ENCODE assay signal across 18 cellular contexts in the genomic region with DNA sequence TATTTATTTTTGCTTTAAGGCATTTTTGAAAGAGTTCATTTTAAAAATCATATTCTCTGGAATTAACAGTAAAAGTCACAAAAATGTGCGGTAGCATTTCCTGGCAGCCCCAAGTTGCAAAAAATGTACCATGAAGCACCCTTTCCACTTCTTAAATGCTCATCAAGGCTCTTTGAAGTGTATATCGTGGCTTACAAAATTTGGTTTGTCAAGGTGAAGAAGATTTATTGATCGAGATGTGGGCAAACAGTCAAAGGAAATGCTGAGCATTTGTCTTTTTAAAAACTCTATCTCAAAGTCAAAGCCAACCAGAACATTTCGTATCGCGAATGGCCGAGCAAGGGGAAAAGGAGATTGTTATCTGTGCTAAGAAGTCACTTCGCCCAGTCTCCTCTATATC.
DNase-seq lines count a peak whose midpoint lies in the region; ATAC-seq and TF ChIP-seq lines count a peak whose summit lies in the region.
"Had no signal": no experiment of that assay in that cellular context is flagged by ENCODE, and none has a peak within 500 bp of the region (broad histone marks: within the 10 kb centered on the region; RNA-seq: fewer than 3 reads in every experiment).

No MANE protein-coding gene starts in this region.

- H3K79me2 ChIP-seq in PC-3 (ENCODE audit: low read length) = no peaks in the 10 kb centered on the region

- H3K9ac ChIP-seq in PC-3 (ENCODE audit: low read length) (no peak overlapping the region), skeletal muscle satellite cell (ENCODE audit: low read depth, low read length) (no peak overlapping the region)
- H3K9ac ChIP-seq: KMS-11 had no signal

- no peak for ATAC-seq in activated naive CD8-positive, alpha-beta T cell treated with anti-CD3 and anti-CD28 coated beads, Interleukin-2, amount 10 ng/mL, durations not matched to agents 7 days and 5 days (ENCODE audit: low read depth)
- no peak for ATAC-seq in activated naive CD8-positive, alpha-beta T cell treated with anti-CD3 and anti-CD28 coated beads, Interleukin-2, amount 50 U/mL, for 24 hours
- ATAC-seq in PC-3 = no peak
- ATAC-seq in CD4-positive, alpha-beta T cell (ENCODE audit: poor library complexity) = no peak
- ATAC-seq: Right ventricle myocardium inferior had no signal

- H3K4me1 ChIP-seq in PC-3 (ENCODE audit: insufficient read depth, low read length) (peaks cover 28% of the 10 kb centered on the region), skeletal muscle satellite cell (ENCODE audit: control insufficient read depth, insufficient read depth, low read length) (peaks cover 11% of the 10 kb centered on the region)
- H3K4me1 ChIP-seq: HAP-1 had no signal

- 0 out of 2 replicates have a peak overlapping the region, but pooled peaks have one; percentile 2 for H3K4me2 ChIP-seq in PC-3 (ENCODE audit: low read length)
- H3K4me2 ChIP-seq in skeletal muscle satellite cell (ENCODE audit: low read length) = peak overlapping the region; percentile 15
- H3K4me2 ChIP-seq: KMS-11 had no signal

- CTCF ChIA-PET in PC-3 (lab: Charles Lee) = no interaction called here
- CTCF ChIA-PET in CD4-positive, alpha-beta T cell (lab: Charles Lee) = no interaction called here

- peak overlapping the region; percentile 35 for H3K27ac ChIP-seq in PC-3 (ENCODE audit: low read length)
- H3K27ac ChIP-seq in CD4-positive, alpha-beta T cell (ENCODE audit: low read depth, low read length) = no peak overlapping the region
- H3K27ac ChIP-seq: 22Rv1, KMS-11 had no signal

- no peaks in the 10 kb centered on the region for H3K9me2 ChIP-seq in PC-3 (replicated peaks; ENCODE audit: low read length)

- peak overlapping the region; percentile 17 for H3K4me3 Mint-ChIP-seq in activated naive CD8-positive, alpha-beta T cell treated with anti-CD3 and anti-CD28 coated beads, Interleukin-2, amount 10 ng/mL, durations not matched to agents 7 days and 5 days
- H3K4me3 Mint-ChIP-seq in activated naive CD8-positive, alpha-beta T cell treated with anti-CD3 and anti-CD28 coated beads, Interleukin-2, amount 50 U/mL, for 24 hours = no peak overlapping the region
- H3K4me3 Mint-ChIP-seq in CD4-positive, alpha-beta T cell = no peak overlapping the region

- DNase-seq in NCI-H526 (lab: John Stamatoyannopoulos, UW) (peak; percentile 39 to 46), NCI-H526 treated with DMSO at 0.1 percent for 48 hours (lab: John Stamatoyannopoulos, UW) (no peak), PC-3 (no peak), 8988T (no peak)
- DNase-seq in activated naive CD8-positive, alpha-beta T cell treated with anti-CD3 and anti-CD28 coated beads, Interleukin-2, amount 10 ng/mL, durations not matched to agents 7 days and 5 days = no peak
- DNase-seq in activated naive CD8-positive, alpha-beta T cell treated with anti-CD3 and anti-CD28 coated beads, Interleukin-2, amount 50 U/mL, for 24 hours = no peak
- DNase-seq in CD4-positive, alpha-beta T cell = no peak
- DNase-seq: GDM1, NCI-H1092, NCI-H1436 treated with DMSO at 0.1 percent for 48 hours, NCI-H2081 treated with DMSO at 0.1 percent for 48 hours, NCI-H446 treated with DMSO at 0.1 percent for 48 hours had no signal

- peaks cover 8% of the 10 kb centered on the region for H3K4me1 Mint-ChIP-seq in activated naive CD8-positive, alpha-beta T cell treated with anti-CD3 and anti-CD28 coated beads, Interleukin-2, amount 10 ng/mL, durations not matched to agents 7 days and 5 days
- peaks cover 2% of the 10 kb centered on the region for H3K4me1 Mint-ChIP-seq in activated naive CD8-positive, alpha-beta T cell treated with anti-CD3 and anti-CD28 coated beads, Interleukin-2, amount 50 U/mL, for 24 hours
- H3K4me1 Mint-ChIP-seq in CD4-positive, alpha-beta T cell (ENCODE audit: low read depth) = no peaks in the 10 kb centered on the region

- intact Hi-C loops in PC-3 (cut with micrococcal nuclease) = loop anchor here (1.0 kb wide), 1 partner anchor 165 kb away; no protein-coding TSS in a partner anchor
- intact Hi-C loops in CD4-positive, alpha-beta T cell (cut with DNase I, micrococcal nuclease) = no loop called here

- H3K9me3 ChIP-seq in PC-3 (ENCODE audit: low read length) (no peaks in the 10 kb centered on the region), skeletal muscle satellite cell (replicated peaks; ENCODE audit: low read length) (no peaks in the 10 kb centered on the region)
- no peaks in the 10 kb centered on the region for H3K9me3 ChIP-seq in CD4-positive, alpha-beta T cell (ENCODE audit: control insufficient read depth, low read length)
- H3K9me3 ChIP-seq: HAP-1 had no signal

- no peaks in the 10 kb centered on the region for H4K20me1 ChIP-seq in PC-3 (ENCODE audit: low read length)

- H3K4me3 ChIP-seq in PC-3 (ENCODE audit: low read length) = no peak overlapping the region
- H3K4me3 ChIP-seq in skeletal muscle satellite cell (ENCODE audit: low read length) = no peak overlapping the region
- H3K4me3 ChIP-seq: HAP-1, MG63 had no signal

- POLR2A ChIA-PET in activated naive CD8-positive, alpha-beta T cell treated with anti-CD3 and anti-CD28 coated beads, Interleukin-2, amount 10 ng/mL, durations not matched to agents 7 days and 5 days (lab: Charles Lee) = no interaction called here
- POLR2A ChIA-PET in PC-3 (lab: Charles Lee; ENCODE audit: unreplicated experiment) = no interaction called here
- POLR2A ChIA-PET in CD4-positive, alpha-beta T cell (lab: Charles Lee) = no interaction called here

- H3K9me3 Mint-ChIP-seq in activated naive CD8-positive, alpha-beta T cell treated with anti-CD3 and anti-CD28 coated beads, Interleukin-2, amount 10 ng/mL, durations not matched to agents 7 days and 5 days = peaks cover 2% of the 10 kb centered on the region
- H3K9me3 Mint-ChIP-seq in activated naive CD8-positive, alpha-beta T cell treated with anti-CD3 and anti-CD28 coated beads, Interleukin-2, amount 50 U/mL, for 24 hours = peaks cover 8% of the 10 kb centered on the region
- H3K9me3 Mint-ChIP-seq in CD4-positive, alpha-beta T cell = peaks cover 5% of the 10 kb centered on the region

- no peak overlapping the region for H2AFZ ChIP-seq in PC-3 (ENCODE audit: low read length)

- no peaks in the 10 kb centered on the region for H3K27me3 ChIP-seq in PC-3 (ENCODE audit: low read length)
- no peaks in the 10 kb centered on the region for H3K27me3 ChIP-seq in skeletal muscle satellite cell (ENCODE audit: control insufficient read depth, insufficient read depth, low read length)
- H3K27me3 ChIP-seq in CD4-positive, alpha-beta T cell (ENCODE audit: control insufficient read depth, insufficient read depth, low read length) = no peaks in the 10 kb centered on the region
- H3K27me3 ChIP-seq: MG63 had no signal

- H3K36me3 Mint-ChIP-seq in activated naive CD8-positive, alpha-beta T cell treated with anti-CD3 and anti-CD28 coated beads, Interleukin-2, amount 10 ng/mL, durations not matched to agents 7 days and 5 days = no peaks in the 10 kb centered on the region
- no peaks in the 10 kb centered on the region for H3K36me3 Mint-ChIP-seq in activated naive CD8-positive, alpha-beta T cell treated with anti-CD3 and anti-CD28 coated beads, Interleukin-2, amount 50 U/mL, for 24 hours (ENCODE audit: low read depth)
- no peaks in the 10 kb centered on the region for H3K36me3 Mint-ChIP-seq in CD4-positive, alpha-beta T cell (ENCODE audit: low read depth)

- peaks cover 5% of the 10 kb centered on the region for H3F3A ChIP-seq in PC-3 (ENCODE audit: low read length, unreplicated experiment)

- H3K27ac Mint-ChIP-seq in activated naive CD8-positive, alpha-beta T cell treated with anti-CD3 and anti-CD28 coated beads, Interleukin-2, amount 10 ng/mL, durations not matched to agents 7 days and 5 days = no peak overlapping the region
- no peak overlapping the region for H3K27ac Mint-ChIP-seq in activated naive CD8-positive, alpha-beta T cell treated with anti-CD3 and anti-CD28 coated beads, Interleukin-2, amount 50 U/mL, for 24 hours
- H3K27ac Mint-ChIP-seq in CD4-positive, alpha-beta T cell = no peak overlapping the region

- peaks cover 4% of the 10 kb centered on the region for H3K27me3 Mint-ChIP-seq in activated naive CD8-positive, alpha-beta T cell treated with anti-CD3 and anti-CD28 coated beads, Interleukin-2, amount 10 ng/mL, durations not matched to agents 7 days and 5 days
- H3K27me3 Mint-ChIP-seq in activated naive CD8-positive, alpha-beta T cell treated with anti-CD3 and anti-CD28 coated beads, Interleukin-2, amount 50 U/mL, for 24 hours = peaks cover 7% of the 10 kb centered on the region
- H3K27me3 Mint-ChIP-seq in CD4-positive, alpha-beta T cell = peaks cover 29% of the 10 kb centered on the region

- no peak for TF ChIP-seq CTCF in PC-3 (conservative IDR thresholded peaks at IDR 0.05; ENCODE audit: low read depth, low read length)
- TF ChIP-seq CTCF in CD4-positive, alpha-beta T cell (IDR thresholded peaks at IDR 0.05) = no peak

- no peaks in the 10 kb centered on the region for H3K36me3 ChIP-seq in PC-3 (ENCODE audit: low read depth, low read length)
- no peaks in the 10 kb centered on the region for H3K36me3 ChIP-seq in skeletal muscle satellite cell (ENCODE audit: insufficient read depth, low read length)
- H3K36me3 ChIP-seq: HAP-1, MG63 had no signal

- BruUV-seq in PC-3 (replicated peaks; lab: Mats Ljungman, UMichigan) = no TSS peak

Comparison
In these comparisons a context has a peak if more than half of its experiments do, and no peak if none do; other contexts are left out.
1. DNase-seq: peak in NCI-H526 (2 of 2); none in NCI-H526 treated with DMSO at 0.1 percent for 48 hours (single experiment), activated naive CD8-positive, alpha-beta T cell treated with anti-CD3 and anti-CD28 coated beads, Interleukin-2, amount 10 ng/mL, durations not matched to agents 7 days and 5 days (single experiment), activated naive CD8-positive, alpha-beta T cell treated with anti-CD3 and anti-CD28 coated beads, Interleukin-2, amount 50 U/mL, for 24 hours (single experiment), PC-3 (single experiment), CD4-positive, alpha-beta T cell (0 of 10) and 8988T (single experiment).